In the genomic region with DNA sequence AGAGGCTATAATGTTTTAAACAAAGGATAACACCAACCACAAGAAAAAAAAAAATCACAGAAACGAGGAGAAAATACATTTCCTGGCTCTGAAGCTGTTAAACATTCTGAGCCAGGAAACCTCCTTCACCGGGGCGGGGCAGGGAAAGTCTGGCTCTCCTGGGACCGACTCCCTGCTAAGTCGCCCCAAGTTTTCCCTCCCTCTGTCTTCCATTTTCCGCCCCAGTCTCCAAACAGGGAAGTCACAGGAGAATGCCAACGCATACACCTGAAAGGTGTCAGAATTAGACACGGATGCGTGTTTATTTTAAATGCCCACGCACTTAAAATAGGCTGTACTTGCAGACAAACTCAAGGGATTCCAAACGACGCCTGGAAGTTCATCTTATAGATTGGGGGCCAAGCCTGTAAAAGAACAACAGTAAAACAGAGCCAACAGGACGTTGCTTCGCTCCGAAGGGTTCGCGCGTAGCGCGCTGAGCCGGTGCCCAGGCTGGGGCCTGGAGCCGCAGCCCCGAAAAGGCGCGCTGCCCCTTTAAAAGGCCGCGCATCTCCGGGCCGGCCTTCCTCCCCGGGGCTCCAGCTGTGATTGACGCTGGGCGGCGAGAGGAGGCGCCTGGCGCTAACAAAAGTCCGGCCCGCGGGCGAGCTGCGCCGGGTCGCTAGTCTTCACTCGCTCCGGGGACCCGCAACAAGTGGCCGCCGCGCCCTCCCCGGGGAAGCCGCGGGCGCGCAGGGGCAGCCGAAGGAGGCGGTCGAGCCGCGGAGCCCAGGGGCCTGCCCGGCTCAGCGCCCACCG, we compare ENCODE assay signal across 8 cellular contexts. TPM values are rescaled to one million over a fixed set of nuclear protein-coding genes. Genes with fewer than 3 reads are reported as not detected.
DNase-seq lines count a peak whose midpoint lies in the region; ATAC-seq and TF ChIP-seq lines count a peak whose summit lies in the region.

Gene FBXL7 (plus strand): TSS at position 653 of the 798 bp plus-strand sequence.

- H3K27ac ChIP-seq in brain microvascular endothelial cell (peak within 1 kb of the TSS; percentile 53), iPS-20b (ENCODE audit: low read length) (no peak within 1 kb of the TSS)
- no peak within 1 kb of the TSS for H3K27ac ChIP-seq in CD8-positive, alpha-beta memory T cell (ENCODE audit: low read depth, low read length)

- POLR2A ChIA-PET in CD8-positive, alpha-beta memory T cell (lab: Charles Lee), result no interaction called here

- ATAC-seq in GM21576 (IDR thresholded peaks at IDR 0.05; ENCODE audit: unreplicated experiment), result no peak

- CTCF ChIA-PET in CD8-positive, alpha-beta memory T cell (lab: Charles Lee), result no interaction called here

- peak; percentile 37 for DNase-seq in HuH-7.5 (ENCODE audit: low spot score)
- peak; percentile 71 for DNase-seq in brain microvascular endothelial cell
- DNase-seq in skeletal muscle cell (ENCODE audit: low read depth), result peak; percentile 42
- DNase-seq in activated gamma-delta T cell treated with Interleukin-2 at 50 U/mL for 16 hours, result no peak
- no peak for DNase-seq in CD8-positive, alpha-beta memory T cell

- H3K36me3 ChIP-seq in ES-I3 (ENCODE audit: insufficient read depth, low read length) (no peaks in the 10 kb centered on the region), brain microvascular endothelial cell (replicated peaks) (no peaks in the 10 kb centered on the region), iPS-20b (ENCODE audit: insufficient read depth, low read depth, low read length) (peaks cover 7% of the 10 kb centered on the region; the same call in 1 of the 2 replicates)
- H3K36me3 ChIP-seq in CD8-positive, alpha-beta memory T cell (ENCODE audit: insufficient read depth, low read length), result no peaks in the 10 kb centered on the region

- H3K9ac ChIP-seq in ES-I3 (ENCODE audit: low read depth, low read length) (peak within 1 kb of the TSS; percentile 87), iPS-20b (ENCODE audit: low read depth, low read length) (peak within 1 kb of the TSS; percentile 79; the same call in 1 of the 2 replicates)

- H3K4me1 ChIP-seq in ES-I3 (ENCODE audit: insufficient read depth, low read length), result peaks cover 3% of the 10 kb centered on the region; the same call in 1 of the 2 replicates
- H3K4me1 ChIP-seq in iPS-20b (ENCODE audit: insufficient read depth, low read length), result peaks cover 12% of the 10 kb centered on the region; the same call in 1 of the 2 replicates
- no peaks in the 10 kb centered on the region for H3K4me1 ChIP-seq in CD8-positive, alpha-beta memory T cell (ENCODE audit: insufficient read depth, low read length)

- H3K36me3 Mint-ChIP-seq in CD8-positive, alpha-beta memory T cell, result no peaks in the 10 kb centered on the region

- H3K4me3 Mint-ChIP-seq in CD8-positive, alpha-beta memory T cell, result no peak within 1 kb of the TSS

- H3K27me3 Mint-ChIP-seq in CD8-positive, alpha-beta memory T cell, result peaks cover 18 to 33% of the 10 kb centered on the region in 2 donors

- no peaks in the 10 kb centered on the region for H3K9me3 ChIP-seq in ES-I3 (ENCODE audit: control insufficient read depth, insufficient read depth, low read length)
- no peaks in the 10 kb centered on the region for H3K9me3 ChIP-seq in iPS-20b (ENCODE audit: insufficient read depth, low read depth, low read length)
- no peaks in the 10 kb centered on the region for H3K9me3 ChIP-seq in CD8-positive, alpha-beta memory T cell (ENCODE audit: low read length)

- no peaks in the 10 kb centered on the region for H3K27me3 ChIP-seq in brain microvascular endothelial cell (replicated peaks)
- H3K27me3 ChIP-seq in iPS-20b (ENCODE audit: insufficient read depth, low read length), result peaks cover 19% of the 10 kb centered on the region; the same call in 1 of the 2 replicates
- H3K27me3 ChIP-seq in CD8-positive, alpha-beta memory T cell (ENCODE audit: insufficient read depth, low read length, poor library complexity, severe bottlenecking), result no peaks in the 10 kb centered on the region

- TF ChIP-seq CTCF in brain microvascular endothelial cell (IDR thresholded peaks at IDR 0.05; ENCODE audit: low read depth, low read length, missing control alignments), result peak; percentile 30

- H3K9me3 Mint-ChIP-seq in CD8-positive, alpha-beta memory T cell, result peaks cover 0 to 16% (median 7%) of the 10 kb centered on the region in 5 donors

- in situ Hi-C loops in brain microvascular endothelial cell (cut with HindIII; ENCODE audit: low pct_ligation_motif_present, low sequenced_read_pairs), result no loop called here

- H3K4me3 ChIP-seq in brain microvascular endothelial cell (ENCODE audit: low read depth, low read length) (peak within 1 kb of the TSS; percentile 85), iPS-20b (ENCODE audit: low read length) (peak within 1 kb of the TSS; percentile 93), skeletal muscle cell (ENCODE audit: low read depth, low read length) (peak within 1 kb of the TSS; percentile 90)
- no peak within 1 kb of the TSS for H3K4me3 ChIP-seq in CD8-positive, alpha-beta memory T cell (ENCODE audit: low read length)

- no peak within 1 kb of the TSS for H3K27ac Mint-ChIP-seq in CD8-positive, alpha-beta memory T cell

- H3K4me1 Mint-ChIP-seq in CD8-positive, alpha-beta memory T cell, result peaks cover 0 to 2% (median 0%) of the 10 kb centered on the region in 3 donors

RNA-seq across cellular contexts. Expression of gene FBXL7, which starts in this region (rescaled TPM):
- not detected for total RNA-seq in CD8-positive, alpha-beta memory T cell
- not detected for polyA plus RNA-seq in CD8-positive, alpha-beta memory T cell

Comparison
In these comparisons a context has a peak if more than half of its experiments do, and no peak if none do; other contexts are left out.
1. DNase-seq: peak in HuH-7.5 (single experiment), brain microvascular endothelial cell (single experiment) and skeletal muscle cell (single experiment); none in activated gamma-delta T cell treated with Interleukin-2 at 50 U/mL for 16 hours (single experiment) and CD8-positive, alpha-beta memory T cell (0 of 5).